8 cellular contexts compared by ENCODE assay signal in the genomic region with DNA sequence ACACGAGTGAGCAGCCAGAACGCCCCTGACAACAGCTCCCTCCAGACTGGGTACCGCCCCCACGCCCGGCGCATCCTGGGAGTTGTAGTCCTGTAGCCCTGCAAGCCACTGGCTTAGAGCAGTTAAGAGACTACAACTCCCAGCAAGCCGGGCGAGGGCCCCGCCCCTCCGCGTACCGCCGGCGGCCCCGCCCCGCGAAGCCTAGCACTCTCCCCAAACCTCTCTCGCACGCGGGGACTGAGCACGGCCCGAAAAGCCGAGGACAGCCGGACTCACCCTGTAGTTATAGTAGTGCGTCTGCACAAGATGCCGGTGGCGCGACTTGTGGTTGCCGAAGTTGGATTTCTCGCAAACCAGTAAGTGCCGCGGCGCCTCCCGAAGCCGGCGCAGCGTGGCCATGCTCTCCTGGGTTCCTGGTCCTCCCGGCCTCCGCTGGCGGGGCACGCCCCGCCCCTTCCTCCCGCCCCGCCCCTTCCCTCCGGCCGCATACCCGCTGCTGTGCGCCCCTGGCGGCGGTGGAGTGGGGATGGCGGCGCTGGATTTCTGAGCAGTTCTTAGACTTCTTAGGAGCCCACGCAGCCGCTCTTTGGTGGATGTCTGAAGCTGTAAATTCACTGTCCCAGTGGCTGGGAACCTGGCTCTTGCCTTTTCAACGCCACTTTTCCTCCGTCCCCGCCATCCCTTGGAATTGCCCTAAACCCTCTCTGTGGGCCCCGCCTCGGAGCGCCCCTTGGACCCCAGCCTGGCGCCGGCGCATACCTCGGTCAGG. TPM values are rescaled to one million over a fixed set of nuclear protein-coding genes. Genes with fewer than 3 reads are reported as not detected.
A peak's percentile ranks its signal among the peaks of the same experiment; 100 is the strongest.
DNase-seq lines count a peak whose midpoint lies in the region; ATAC-seq, FAIRE-seq and TF ChIP-seq lines count a peak whose summit lies in the region.

A gene with protein sequence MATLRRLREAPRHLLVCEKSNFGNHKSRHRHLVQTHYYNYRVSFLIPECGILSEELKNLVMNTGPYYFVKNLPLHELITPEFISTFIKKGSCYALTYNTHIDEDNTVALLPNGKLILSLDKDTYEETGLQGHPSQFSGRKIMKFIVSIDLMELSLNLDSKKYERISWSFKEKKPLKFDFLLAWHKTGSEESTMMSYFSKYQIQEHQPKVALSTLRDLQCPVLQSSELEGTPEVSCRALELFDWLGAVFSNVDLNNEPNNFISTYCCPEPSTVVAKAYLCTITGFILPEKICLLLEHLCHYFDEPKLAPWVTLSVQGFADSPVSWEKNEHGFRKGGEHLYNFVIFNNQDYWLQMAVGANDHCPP (minus strand): TSS at position 434 of the 769 bp plus-strand sequence. CDS start 35 bp downstream, at position 399.

- peak within 1 kb of the TSS; percentile 96 for H3K27ac Mint-ChIP-seq in progenitor cell of endocrine pancreas

- FAIRE-seq in GM12891 (lab: Jason Lieb, UNC): peak; percentile 90

- intact Hi-C loops in left cardiac atrium (cut with DNase I): no loop called here

- TF ChIP-seq POLR2A in GM12891 (IDR thresholded peaks at IDR 0.05; ENCODE audit: low read depth, low read length): 0 out of 2 replicates have a peak, but pooled peaks have one; percentile 47

- no peaks in the 10 kb centered on the region for H3K4me1 ChIP-seq in urinary bladder (ENCODE audit: insufficient read depth)

- ATAC-seq in HG02840 (IDR thresholded peaks at IDR 0.05; ENCODE audit: low FRiP score, unreplicated experiment): peak; percentile 92
- peak; percentile 99 to 100 for ATAC-seq in left cardiac atrium

- under 1% methylated on average over 64 of the region's 64 CpGs for WGBS in urinary bladder

- peak within 1 kb of the TSS; percentile 89 for H3K4me3 Mint-ChIP-seq in progenitor cell of endocrine pancreas (ENCODE audit: low read depth)

- TF ChIP-seq CTCF in progenitor cell of endocrine pancreas (IDR thresholded peaks at IDR 0.05; ENCODE audit: unreplicated experiment): peak; percentile 92

- peak within 1 kb of the TSS; percentile 98 for H3K27ac ChIP-seq in urinary bladder (ENCODE audit: low read depth)

- peaks cover 2% of the 10 kb centered on the region for H3K36me3 ChIP-seq in urinary bladder (ENCODE audit: insufficient read depth)

- H3K27me3 Mint-ChIP-seq in progenitor cell of endocrine pancreas: no peaks in the 10 kb centered on the region

- H3K4me1 Mint-ChIP-seq in progenitor cell of endocrine pancreas (ENCODE audit: low read depth): no peaks in the 10 kb centered on the region

- H3K4me3 ChIP-seq in urinary bladder (ENCODE audit: low read depth, low read length): peak within 1 kb of the TSS; percentile 49

- H3K9me3 Mint-ChIP-seq in progenitor cell of endocrine pancreas (ENCODE audit: low read depth): no peaks in the 10 kb centered on the region

- peaks cover 3% of the 10 kb centered on the region for H3K36me3 Mint-ChIP-seq in progenitor cell of endocrine pancreas (ENCODE audit: insufficient read depth)

- peak; percentile 87 for DNase-seq in GM12891 (ENCODE audit: insufficient read length, low spot score)
- DNase-seq in NCI-H1436 (lab: John Stamatoyannopoulos, UW): peak; percentile 92
- DNase-seq in T follicular helper cell (ENCODE audit: low read depth): peak; percentile 98
- peak; percentile 96 for DNase-seq in amniotic epithelial cell (ENCODE audit: low read depth)
- DNase-seq in left cardiac atrium: peak; percentile 98
- peak; percentile 98 for DNase-seq in progenitor cell of endocrine pancreas (ENCODE audit: low spot score, unreplicated experiment)

TF ChIP-seq in GM12891, 5 proteins besides CTCF, POLR2A, EP300 and RAD21:
- TF ChIP-seq POLR2AphosphoS5 (IDR thresholded peaks at IDR 0.05; ENCODE audit: low read depth, low read length): peak; percentile 70
- no peak for TF ChIP-seq TAF1 (IDR thresholded peaks at IDR 0.05; ENCODE audit: low read depth, low read length)
- peak; percentile 16; the same call in 1 of the 2 replicates for TF ChIP-seq POU2F2 (IDR thresholded peaks at IDR 0.05; ENCODE audit: low read depth, low read length)

RNA-seq across cellular contexts. Expression of the gene that starts here (rescaled TPM):
- 6.8 TPM for polyA plus RNA-seq in GM12891 (2012; ENCODE audit: low read depth, missing spikeins)
- total RNA-seq in left cardiac atrium: 1 to 10 TPM; 3.7 to 4.9 TPM
- 8.0 and 10.6 TPM in 2 replicates for total RNA-seq in progenitor cell of endocrine pancreas
- total RNA-seq in urinary bladder: 21.3 TPM
- 10.4 TPM for polyA plus RNA-seq in urinary bladder

Comparison
In these comparisons a context has a peak if more than half of its experiments do, and no peak if none do; other contexts are left out.
1. Peak in every context shown above with its lines: DNase-seq, ATAC-seq, H3K4me3 ChIP-seq and H3K27ac ChIP-seq.